Comparison of ENCODE assay signal across 1 cellular context in genomic region chr9:34664281-34665108, GRCh38.
TF ChIP-seq lines count a peak whose summit lies in the region.

No MANE protein-coding gene starts in this region.

TF ChIP-seq in K562, 482 proteins besides CTCF, POLR2A, EP300 and RAD21 (continued from another document and continues in another):
- TF ChIP-seq ZBTB40 (IDR thresholded peaks at IDR 0.05) (peak; percentile 28; the same call in 1 of the 2 replicates), ZBTB40 (CRISPR knock-in tag; IDR thresholded peaks at IDR 0.05) (no peak), CC2D1A (IDR thresholded peaks at IDR 0.05) (no peak), NEUROD1 (IDR thresholded peaks at IDR 0.05; ENCODE audit: borderline replicate concordance, low read depth, low read length, partially characterized antibody) (peak; percentile 28), NFIC (IDR thresholded peaks at IDR 0.05) (no peak), ZNF184 (CRISPR knock-in tag; IDR thresholded peaks at IDR 0.05) (no peak), POLR2G (IDR thresholded peaks at IDR 0.05; ENCODE audit: low read depth, low read length) (no peak), DACH1 (IDR thresholded peaks at IDR 0.05; ENCODE audit: partially characterized antibody) (no peak), MTA2 (IDR thresholded peaks at IDR 0.05; ENCODE audit: low read depth) (no peak), ZNF263 (CRISPR knock-in tag; IDR thresholded peaks at IDR 0.05; ENCODE audit: borderline replicate concordance) (peak; percentile 11; the same call in 1 of the 2 replicates), ZNF24 (IDR thresholded peaks at IDR 0.05) (no peak), SMARCE1 (IDR thresholded peaks at IDR 0.05) (peak; percentile 48; the same call in 1 of the 2 replicates), CXXC5 (CRISPR knock-in tag; IDR thresholded peaks at IDR 0.05) (no peak), HNRNPL (IDR thresholded peaks at IDR 0.05; ENCODE audit: low read depth, low read length) (no peak), ZNF398 (CRISPR knock-in tag; IDR thresholded peaks at IDR 0.05) (no peak), GATAD2A (IDR thresholded peaks at IDR 0.05) (no peak), NFYB (IDR thresholded peaks at IDR 0.05; ENCODE audit: extremely low read depth, insufficient read length) (no peak), KDM5B (IDR thresholded peaks at IDR 0.05; ENCODE audit: insufficient replicate concordance, low read depth, low read length) (no peak), DNMT1 (IDR thresholded peaks at IDR 0.05) (no peak), ZNF134 (CRISPR knock-in tag; conservative IDR thresholded peaks at IDR 0.05) (no peak), RFX7 (CRISPR knock-in tag; IDR thresholded peaks at IDR 0.05) (no peak), CCAR2 (IDR thresholded peaks at IDR 0.05; ENCODE audit: low read depth, low read length) (no peak), ZBTB49 (CRISPR knock-in tag; IDR thresholded peaks at IDR 0.05; ENCODE audit: borderline replicate concordance) (no peak), ZNF143 (CRISPR knock-in tag; IDR thresholded peaks at IDR 0.05) (no peak), CBX2 (IDR thresholded peaks at IDR 0.05; ENCODE audit: insufficient read depth, low read length, poor library complexity, severe bottlenecking) (no peak), SMARCA4 (IDR thresholded peaks at IDR 0.05) (peak; percentile 47), ZNF780A (CRISPR knock-in tag; IDR thresholded peaks at IDR 0.05) (no peak), MXI1 (IDR thresholded peaks at IDR 0.05; ENCODE audit: low read depth, low read length) (no peak), CHAMP1 (IDR thresholded peaks at IDR 0.05) (no peak), DDX20 (tag; IDR thresholded peaks at IDR 0.05; ENCODE audit: low read depth) (no peak), SMC3 (conservative IDR thresholded peaks at IDR 0.05; ENCODE audit: insufficient read depth, low read depth, low read length) (peak; percentile 29; the same call in 1 of the 2 replicates), WHSC1 (IDR thresholded peaks at IDR 0.05; ENCODE audit: low read length) (no peak), XRCC5 (IDR thresholded peaks at IDR 0.05; ENCODE audit: low read depth, low read length) (peak; percentile 60; the same call in 1 of the 2 replicates), MAFK (IDR thresholded peaks at IDR 0.05; ENCODE audit: low read length) (no peak), ETV5 (CRISPR knock-in tag; IDR thresholded peaks at IDR 0.05; ENCODE audit: low read depth) (0 out of 2 replicates have a peak, but pooled peaks have one; percentile 30), PURB (CRISPR knock-in tag; IDR thresholded peaks at IDR 0.05; ENCODE audit: low read depth) (no peak), U2AF1 (optimal IDR thresholded peaks at IDR 0.05; ENCODE audit: low read depth, low read length) (no peak)
- TF ChIP-seq, protein P1, sequence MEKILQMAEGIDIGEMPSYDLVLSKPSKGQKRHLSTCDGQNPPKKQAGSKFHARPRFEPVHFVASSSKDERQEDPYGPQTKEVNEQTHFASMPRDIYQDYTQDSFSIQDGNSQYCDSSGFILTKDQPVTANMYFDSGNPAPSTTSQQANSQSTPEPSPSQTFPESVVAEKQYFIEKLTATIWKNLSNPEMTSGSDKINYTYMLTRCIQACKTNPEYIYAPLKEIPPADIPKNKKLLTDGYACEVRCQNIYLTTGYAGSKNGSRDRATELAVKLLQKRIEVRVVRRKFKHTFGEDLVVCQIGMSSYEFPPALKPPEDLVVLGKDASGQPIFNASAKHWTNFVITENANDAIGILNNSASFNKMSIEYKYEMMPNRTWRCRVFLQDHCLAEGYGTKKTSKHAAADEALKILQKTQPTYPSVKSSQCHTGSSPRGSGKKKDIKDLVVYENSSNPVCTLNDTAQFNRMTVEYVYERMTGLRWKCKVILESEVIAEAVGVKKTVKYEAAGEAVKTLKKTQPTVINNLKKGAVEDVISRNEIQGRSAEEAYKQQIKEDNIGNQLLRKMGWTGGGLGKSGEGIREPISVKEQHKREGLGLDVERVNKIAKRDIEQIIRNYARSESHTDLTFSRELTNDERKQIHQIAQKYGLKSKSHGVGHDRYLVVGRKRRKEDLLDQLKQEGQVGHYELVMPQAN (IDR thresholded peaks at IDR 0.05; ENCODE audit: borderline replicate concordance): no peak
- TF ChIP-seq, protein P2, sequence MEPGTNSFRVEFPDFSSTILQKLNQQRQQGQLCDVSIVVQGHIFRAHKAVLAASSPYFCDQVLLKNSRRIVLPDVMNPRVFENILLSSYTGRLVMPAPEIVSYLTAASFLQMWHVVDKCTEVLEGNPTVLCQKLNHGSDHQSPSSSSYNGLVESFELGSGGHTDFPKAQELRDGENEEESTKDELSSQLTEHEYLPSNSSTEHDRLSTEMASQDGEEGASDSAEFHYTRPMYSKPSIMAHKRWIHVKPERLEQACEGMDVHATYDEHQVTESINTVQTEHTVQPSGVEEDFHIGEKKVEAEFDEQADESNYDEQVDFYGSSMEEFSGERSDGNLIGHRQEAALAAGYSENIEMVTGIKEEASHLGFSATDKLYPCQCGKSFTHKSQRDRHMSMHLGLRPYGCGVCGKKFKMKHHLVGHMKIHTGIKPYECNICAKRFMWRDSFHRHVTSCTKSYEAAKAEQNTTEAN (CRISPR knock-in tag; IDR thresholded peaks at IDR 0.05): no peak
- TF ChIP-seq, protein P3, sequence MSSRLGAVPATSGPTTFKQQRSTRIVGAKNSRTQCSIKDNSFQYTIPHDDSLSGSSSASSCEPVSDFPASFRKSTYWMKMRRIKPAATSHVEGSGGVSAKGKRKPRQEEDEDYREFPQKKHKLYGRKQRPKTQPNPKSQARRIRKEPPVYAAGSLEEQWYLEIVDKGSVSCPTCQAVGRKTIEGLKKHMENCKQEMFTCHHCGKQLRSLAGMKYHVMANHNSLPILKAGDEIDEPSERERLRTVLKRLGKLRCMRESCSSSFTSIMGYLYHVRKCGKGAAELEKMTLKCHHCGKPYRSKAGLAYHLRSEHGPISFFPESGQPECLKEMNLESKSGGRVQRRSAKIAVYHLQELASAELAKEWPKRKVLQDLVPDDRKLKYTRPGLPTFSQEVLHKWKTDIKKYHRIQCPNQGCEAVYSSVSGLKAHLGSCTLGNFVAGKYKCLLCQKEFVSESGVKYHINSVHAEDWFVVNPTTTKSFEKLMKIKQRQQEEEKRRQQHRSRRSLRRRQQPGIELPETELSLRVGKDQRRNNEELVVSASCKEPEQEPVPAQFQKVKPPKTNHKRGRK (tag; IDR thresholded peaks at IDR 0.05): no peak
- TF ChIP-seq, protein P4, sequence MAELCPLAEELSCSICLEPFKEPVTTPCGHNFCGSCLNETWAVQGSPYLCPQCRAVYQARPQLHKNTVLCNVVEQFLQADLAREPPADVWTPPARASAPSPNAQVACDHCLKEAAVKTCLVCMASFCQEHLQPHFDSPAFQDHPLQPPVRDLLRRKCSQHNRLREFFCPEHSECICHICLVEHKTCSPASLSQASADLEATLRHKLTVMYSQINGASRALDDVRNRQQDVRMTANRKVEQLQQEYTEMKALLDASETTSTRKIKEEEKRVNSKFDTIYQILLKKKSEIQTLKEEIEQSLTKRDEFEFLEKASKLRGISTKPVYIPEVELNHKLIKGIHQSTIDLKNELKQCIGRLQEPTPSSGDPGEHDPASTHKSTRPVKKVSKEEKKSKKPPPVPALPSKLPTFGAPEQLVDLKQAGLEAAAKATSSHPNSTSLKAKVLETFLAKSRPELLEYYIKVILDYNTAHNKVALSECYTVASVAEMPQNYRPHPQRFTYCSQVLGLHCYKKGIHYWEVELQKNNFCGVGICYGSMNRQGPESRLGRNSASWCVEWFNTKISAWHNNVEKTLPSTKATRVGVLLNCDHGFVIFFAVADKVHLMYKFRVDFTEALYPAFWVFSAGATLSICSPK (IDR thresholded peaks at IDR 0.05; ENCODE audit: borderline replicate concordance): no peak
